ENCODE assay signal across 1 cellular context in genomic region chr4:185729300-185729912, GRCh38.
TF ChIP-seq lines count a peak whose summit lies in the region.

No MANE protein-coding gene starts in this region.

TF ChIP-seq in SK-N-SH, 30 proteins besides CTCF, POLR2A, EP300 and RAD21 (continued from another document):
- TF ChIP-seq REST (IDR thresholded peaks at IDR 0.05; ENCODE audit: low read depth, low read length) (no peak), FOXJ3 (CRISPR knock-in tag; IDR thresholded peaks at IDR 0.05) (no peak), RCOR1 (IDR thresholded peaks at IDR 0.05; ENCODE audit: low read length) (no peak), FOSL2 (IDR thresholded peaks at IDR 0.05; ENCODE audit: borderline replicate concordance, low read depth) (no peak), NFIC (IDR thresholded peaks at IDR 0.05; ENCODE audit: borderline replicate concordance) (no peak), MAX (IDR thresholded peaks at IDR 0.05; ENCODE audit: low read depth) (no peak), GABPA (IDR thresholded peaks at IDR 0.05; ENCODE audit: low read depth) (no peak), EZH2phosphoT487 (IDR thresholded peaks at IDR 0.05; ENCODE audit: borderline replicate concordance, low read depth) (no peak), SMC3 (IDR thresholded peaks at IDR 0.05; ENCODE audit: low read depth, low read length) (no peak)
